18 cellular contexts compared by ENCODE assay signal in the genomic region with DNA sequence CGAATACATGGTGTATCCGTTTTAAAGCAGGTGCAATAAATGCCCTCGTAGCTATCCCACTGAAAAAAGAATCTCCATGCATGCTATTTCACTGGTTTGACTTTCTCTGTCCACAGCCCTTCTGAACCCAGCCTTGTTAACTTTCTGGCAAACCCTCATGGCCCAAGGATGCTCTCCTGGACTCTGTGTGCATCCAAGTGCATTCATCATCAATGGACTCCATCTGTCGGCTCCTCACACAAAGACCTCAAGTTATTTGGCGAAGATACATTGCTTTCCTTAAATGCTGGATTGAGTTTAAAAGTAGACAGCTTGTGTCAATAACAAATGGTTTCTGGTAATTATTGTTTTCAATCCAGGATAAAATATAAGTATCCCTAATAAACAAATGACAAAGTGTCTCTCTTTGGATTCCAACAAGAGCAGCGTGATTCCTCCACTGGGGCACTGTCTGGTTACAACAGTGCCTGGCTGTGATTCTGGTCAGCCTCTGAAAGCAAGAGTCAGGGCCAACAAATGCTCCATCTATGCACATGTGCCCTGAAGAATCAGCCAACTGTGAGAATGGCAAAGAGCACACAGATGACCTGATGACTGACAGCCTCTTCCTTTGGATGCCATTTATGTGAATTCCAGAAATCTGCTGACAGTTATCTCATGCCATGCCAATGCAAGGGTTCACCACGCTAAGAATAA. TPM values are rescaled to one million over a fixed set of nuclear protein-coding genes. Genes with fewer than 3 reads are reported as not detected.
DNase-seq lines count a peak whose midpoint lies in the region; ATAC-seq and TF ChIP-seq lines count a peak whose summit lies in the region.
"Had no signal": no experiment of that assay in that cellular context is flagged by ENCODE, and none has a peak within 500 bp of the region (broad histone marks: within the 10 kb centered on the region; RNA-seq: fewer than 3 reads in every experiment).

No MANE protein-coding gene starts in this region.

- intact Hi-C loops in left lung (cut with DNase I): no loop called here

- no peaks in the 10 kb centered on the region for H3K36me3 ChIP-seq in left lung
- H3K36me3 ChIP-seq: lower lobe of right lung, upper lobe of right lung had no signal

- H3K27ac ChIP-seq in left lung: no peak overlapping the region
- H3K27ac ChIP-seq: GM23248, lower lobe of right lung, parathyroid adenoma, PC-9, upper lobe of right lung had no signal

- H3K9me3 ChIP-seq in left lung: no peaks in the 10 kb centered on the region
- H3K9me3 ChIP-seq: lower lobe of right lung, upper lobe of right lung had no signal

- DNase-seq in Ammon's horn (ENCODE audit: low spot score): peak; percentile 90
- DNase-seq in G401 (ENCODE audit: low spot score): peak; percentile 93
- DNase-seq in cerebellar cortex (ENCODE audit: low spot score): peak; percentile 91
- peak; percentile 64 for DNase-seq in middle frontal gyrus (ENCODE audit: extremely low spot score, low spot score)
- no peak for DNase-seq in NCI-H345 treated with DMSO at 0.1 percent for 48 hours (lab: John Stamatoyannopoulos, UW; ENCODE audit: unreplicated experiment)
- DNase-seq in left lung: no peak
- DNase-seq in GDM1 (lab: John Stamatoyannopoulos, UW): no peak
- DNase-seq: activated CD4-positive, alpha-beta T cell treated with anti-CD3 and anti-CD28 coated beads for 4 hours; activated gamma-delta T cell; lower lobe of right lung; NCI-H1105; NCI-H345; PC-9; upper lobe of right lung had no signal

- H3K4me3 ChIP-seq in left lung: no peak overlapping the region
- H3K4me3 ChIP-seq: GM23248, K562, lower lobe of right lung, PC-9, upper lobe of right lung had no signal

- H3K4me1 ChIP-seq in left lung: peaks cover 0 to 26% of the 10 kb centered on the region in 2 donors

- in situ Hi-C loops in G401 (cut with HindIII; ENCODE audit: low sequenced_read_pairs): no loop called here

- ATAC-seq in left lung: no peak
- no peak for ATAC-seq in GM18505 (IDR thresholded peaks at IDR 0.05; ENCODE audit: unreplicated experiment)
- ATAC-seq: K562, lower lobe of right lung had no signal

- no peak for TF ChIP-seq CTCF in left lung (IDR thresholded peaks at IDR 0.05)

- no peak for TF ChIP-seq POLR2A in GM18505 (IDR thresholded peaks at IDR 0.05; ENCODE audit: borderline replicate concordance, extremely low read depth, insufficient read depth, insufficient read length)

- no peaks in the 10 kb centered on the region for H3K27me3 ChIP-seq in left lung
- H3K27me3 ChIP-seq: upper lobe of right lung had no signal

RNA-seq across cellular contexts. Expression of a gene that starts 55.7 kb away (rescaled TPM):
- not detected in 2 replicates for total RNA-seq in G401 (2014; rRNA removed; shearing (Covaris generic))
- 10 to 100 TPM; 58.8 to 73.8 TPM for total RNA-seq in left lung

Comparison
In these comparisons a context has a peak if more than half of its experiments do, and no peak if none do; other contexts are left out.
1. DNase-seq: peak in Ammon's horn (single experiment), G401 (single experiment), cerebellar cortex (single experiment) and middle frontal gyrus (single experiment); none in NCI-H345 treated with DMSO at 0.1 percent for 48 hours (single experiment), left lung (0 of 2) and GDM1 (single experiment).
2. RNA of a gene that starts 55.7 kb away (total RNA-seq): 58.8 to 73.8 TPM in left lung; not detected in G401; every median in the first group is over 10 times any median in the second.